In genomic region chr15:84981054-84981710, GRCh38 we compare ENCODE assay signal across 8 cellular contexts. TPM values are rescaled to one million over a fixed set of nuclear protein-coding genes. Genes with fewer than 3 reads are reported as not detected.
DNase-seq lines count a peak whose midpoint lies in the region; ATAC-seq and TF ChIP-seq lines count a peak whose summit lies in the region.

No MANE protein-coding gene starts in this region.

- DNase-seq in AG09319 (ENCODE audit: extremely low read depth, low read depth) (peak; percentile 93), NCI-H345 (lab: John Stamatoyannopoulos, UW) (peak; percentile 93), cerebellum (ENCODE audit: low spot score) (peak; percentile 60), kidney tubule cell (ENCODE audit: low spot score) (peak; percentile 98)
- peak; percentile 92 for DNase-seq in activated CD4-positive, CD25-positive, alpha-beta regulatory T cell treated with anti-CD3 and anti-CD28 coated beads, Interleukin-2, amount 50 U/mL, for 16 hours (ENCODE audit: low read depth, low spot score)
- peak; percentile 88 to 90 for DNase-seq in stimulated activated CD4-positive, alpha-beta T cell treated with anti-CD3 and anti-CD28 coated beads, Interleukin-1b, Interleukin-23, amount 100 ng/mL, for 1 hour (ENCODE audit: low read depth in 2 of 2)

- no peak for TF ChIP-seq CTCF in AG09319 (IDR thresholded peaks at IDR 0.05; ENCODE audit: low read depth, low read length)

- ATAC-seq in GM18909 (IDR thresholded peaks at IDR 0.05; ENCODE audit: poor library complexity, unreplicated experiment), result peak; percentile 72
- peak; percentile 71 for ATAC-seq in HG03175 (IDR thresholded peaks at IDR 0.05; ENCODE audit: unreplicated experiment)

RNA-seq across cellular contexts. Expression of gene PDE8A, which starts 0.5 kb away (rescaled TPM):
- 33.1 TPM for total RNA-seq in cerebellum

Comparison
In these comparisons a context has a peak if more than half of its experiments do, and no peak if none do; other contexts are left out.
1. Peak in every context shown above with its lines: DNase-seq and ATAC-seq.